Comparison of ENCODE assay signal across 20 cellular contexts in genomic region chr10:5497948-5498730, GRCh38. TPM values are rescaled to one million over a fixed set of nuclear protein-coding genes. Genes with fewer than 3 reads are reported as not detected.
DNase-seq lines count a peak whose midpoint lies in the region; ATAC-seq, FAIRE-seq and TF ChIP-seq lines count a peak whose summit lies in the region.
"Had no signal": no experiment of that assay in that cellular context is flagged by ENCODE, and none has a peak within 500 bp of the region (broad histone marks: within the 10 kb centered on the region; RNA-seq: fewer than 3 reads in every experiment).

No MANE protein-coding gene starts in this region.

- FAIRE-seq in GM12891 (lab: Jason Lieb, UNC) (peak; percentile 84), H1 (lab: Jason Lieb, UNC) (no peak), pancreas (lab: Jason Lieb, UNC) (no peak)

- H4K20me1 ChIP-seq in H1 (replicated peaks in 1 of 2; ENCODE audit: control insufficient read depth in 1 of 2, insufficient read depth in 2 of 2, low read length in 2 of 2): peaks cover 0 to 3% of the 10 kb centered on the region in 2 experiments

- no peak for TF ChIP-seq EP300 in H1 (IDR thresholded peaks at IDR 0.05; ENCODE audit: borderline replicate concordance in 1 of 2, low read depth in 2 of 2, low read length in 2 of 2)

- no peaks in the 10 kb centered on the region for H3K9me3 Mint-ChIP-seq in activated CD4-positive, alpha-beta memory T cell treated with anti-CD3 and anti-CD28 coated beads, Interleukin-2, amount 10 ng/mL, durations not matched to agents 7 days and 5 days

- TF ChIP-seq CTCF in H1 (IDR thresholded peaks at IDR 0.05; ENCODE audit: control extremely low read depth in 1 of 3, insufficient read depth in 1 of 3, low read depth in 1 of 3, low read length in 3 of 3): no peak
- TF ChIP-seq CTCF in pancreas (IDR thresholded peaks at IDR 0.05): no peak

- H4K91ac ChIP-seq in H1 (replicated peaks; ENCODE audit: insufficient read length, low read length) (peak overlapping the region; percentile 65), trophoblast cell (ENCODE audit: low read depth, low read length) (peak overlapping the region; percentile 64)

- H3K27me3 ChIP-seq in H1 (replicated peaks in 1 of 4; ENCODE audit: control insufficient read depth in 3 of 4, extremely low read depth in 1 of 4, insufficient read depth in 3 of 4, low read length in 3 of 4): no peaks in the 10 kb centered on the region
- H3K27me3 ChIP-seq in trophoblast cell (ENCODE audit: insufficient read depth, low read length): no peaks in the 10 kb centered on the region
- no peaks in the 10 kb centered on the region for H3K27me3 ChIP-seq in pancreas

- peak overlapping the region; percentile 80; the same call in 1 of the 2 replicates for H2BK20ac ChIP-seq in H1 (ENCODE audit: low read length)

- H3K23ac ChIP-seq in H1 (ENCODE audit: insufficient read length) (no peak overlapping the region), trophoblast cell (ENCODE audit: low read length) (no peak overlapping the region)

- peaks cover 12% of the 10 kb centered on the region; the same call in 1 of the 2 replicates for H3K23me2 ChIP-seq in H1 (ENCODE audit: low read depth, low read length)

- no peak overlapping the region for H4K12ac ChIP-seq in trophoblast cell (ENCODE audit: low read depth, low read length)

- no peak for ATAC-seq in pancreas

- H2BK15ac ChIP-seq in H1 (ENCODE audit: low read length): peak overlapping the region; percentile 88; the same call in 1 of the 2 replicates

- WGBS in H1 (ENCODE audit: extremely low coverage in 1 of 2, insufficient coverage in 1 of 2, insufficient read length in 1 of 2, insufficient replicate concordance in 2 of 2, low coverage in 1 of 2, low lambda C conversion rate in 2 of 2, missing lambda C conversion rate in 1 of 2), 2 experiments: 91% methylated on average over 19 of the region's 19 CpGs; no CpG with 5 or more reads in 1 of the 2 experiments
- WGBS in trophoblast cell (ENCODE audit: extremely low coverage, insufficient coverage, insufficient read length): no CpG with 5 or more reads among the region's 19 CpGs
- 93 to 94% methylated on average over 19 of the region's 19 CpGs for WGBS in pancreas, 2 donors

- H3K27ac ChIP-seq in H1 (ENCODE audit: low read depth, low read length) (no peak overlapping the region), trophoblast cell (ENCODE audit: low read depth, low read length) (no peak overlapping the region), pancreas (no peak overlapping the region)

- H3K4ac ChIP-seq in H1 (replicated peaks; ENCODE audit: insufficient read length, low read depth, low read length) (no peak overlapping the region), trophoblast cell (ENCODE audit: low read depth, low read length) (no peak overlapping the region)

- H3K4me2 ChIP-seq in H1 (ENCODE audit: insufficient read depth in 1 of 2, low read depth in 2 of 2, low read length in 2 of 2) (no peak overlapping the region), trophoblast cell (ENCODE audit: low read length) (no peak overlapping the region)

- H3K9me3 ChIP-seq in H1 (ENCODE audit: insufficient read depth in 2 of 2, low read depth in 1 of 2, low read length in 1 of 2) (no peaks in the 10 kb centered on the region), trophoblast cell (ENCODE audit: insufficient read depth, low read depth, low read length) (peaks cover 4% of the 10 kb centered on the region), pancreas (no peaks in the 10 kb centered on the region)

- H2AFZ ChIP-seq in H1 (ENCODE audit: low read length) (no peak overlapping the region), trophoblast cell (ENCODE audit: insufficient read depth, low read length, poor library complexity) (no peak overlapping the region)

- CTCF ChIA-PET in H1 (lab: Charles Lee; ENCODE audit: partially characterized antibody): interaction anchor here (4.7 kb wide), 1 partner anchor 125 kb away, joined by 28 read pairs; no protein-coding TSS in a partner anchor
- CTCF ChIA-PET in activated CD4-positive, alpha-beta memory T cell treated with anti-CD3 and anti-CD28 coated beads, Interleukin-2, amount 10 ng/mL, durations not matched to agents 7 days and 5 days (lab: Charles Lee): interaction anchor here (4.7 kb wide), 1 partner anchor 126 kb away, joined by 17 read pairs; no protein-coding TSS in a partner anchor

- no peak overlapping the region for H3K4me3 Mint-ChIP-seq in activated CD4-positive, alpha-beta memory T cell treated with anti-CD3 and anti-CD28 coated beads, Interleukin-2, amount 10 ng/mL, durations not matched to agents 7 days and 5 days

- peaks cover 0 to 3% (median 0%) of the 10 kb centered on the region in 4 experiments; a peak in 1 of 7 replicates for H3K4me1 ChIP-seq in H1 (replicated peaks in 1 of 4; ENCODE audit: control insufficient read depth in 3 of 4, insufficient read depth in 4 of 4, low read length in 3 of 4)
- peaks cover 34 to 36% of the 10 kb centered on the region in 2 experiments for H3K4me1 ChIP-seq in trophoblast cell (ENCODE audit: control insufficient read depth in 1 of 2, insufficient read depth in 2 of 2, low read length in 2 of 2)
- H3K4me1 ChIP-seq in pancreas: peaks cover 12 to 14% (median 13%) of the 10 kb centered on the region in 3 donors

- H3K36me3 ChIP-seq in H1 (ENCODE audit: control insufficient read depth in 2 of 4, insufficient read depth in 4 of 4, low read length in 3 of 4) (no peaks in the 10 kb centered on the region), trophoblast cell (ENCODE audit: control insufficient read depth in 1 of 2, insufficient read depth in 2 of 2, low read length in 2 of 2) (no peaks in the 10 kb centered on the region), pancreas (no peaks in the 10 kb centered on the region)

- intact Hi-C loops in pancreas (cut with DNase I): no loop called here

- DNase-seq in NCI-H510A treated with DMSO at 0.1 percent for 48 hours (lab: John Stamatoyannopoulos, UW): peak; percentile 17
- no peak for DNase-seq in NCI-H510A (lab: John Stamatoyannopoulos, UW)
- DNase-seq in GM12891 (ENCODE audit: insufficient read length, low spot score): no peak
- DNase-seq in H1 (ENCODE audit: low read depth in 1 of 2, low spot score in 2 of 2): no peak
- DNase-seq in trophoblast cell: no peak
- no peak for DNase-seq in activated CD4-positive, alpha-beta memory T cell treated with anti-CD3 and anti-CD28 coated beads, Interleukin-2, amount 10 ng/mL, durations not matched to agents 7 days and 5 days
- DNase-seq in pancreas: no peak
- DNase-seq in amygdala (lab: John Stamatoyannopoulos, UW): no peak
- DNase-seq: 8988T, DMS 273 treated with DMSO at 0.1 percent for 48 hours, GDM1, HCEC 1CT, NCI-H1105 treated with DMSO at 0.1 percent for 48 hours, NCI-H1694, NCI-H524, NCI-H82, RPMI8226, SIG-M5 had no signal

- POLR2A ChIA-PET in H1 (lab: Charles Lee; ENCODE audit: partially characterized antibody): interaction anchor here (0.8 kb wide), 1 partner anchor 12 kb away, joined by 3 read pairs; no protein-coding TSS in a partner anchor
- POLR2A ChIA-PET in activated CD4-positive, alpha-beta memory T cell treated with anti-CD3 and anti-CD28 coated beads, Interleukin-2, amount 10 ng/mL, durations not matched to agents 7 days and 5 days (lab: Charles Lee): no interaction called here

- H3K4me3 ChIP-seq in H1 (ENCODE audit: extremely low read depth in 1 of 4, insufficient read depth in 2 of 4, low read depth in 3 of 4, low read length in 4 of 4) (no peak overlapping the region), trophoblast cell (ENCODE audit: low read depth, low read length) (no peak overlapping the region), pancreas (no peak overlapping the region)

- 0 out of 2 replicates have a peak overlapping the region, but pooled peaks have one; percentile 24 for H2AK5ac ChIP-seq in H1 (ENCODE audit: low read depth, low read length)
- H2AK5ac ChIP-seq in trophoblast cell (ENCODE audit: low read length): peak overlapping the region; percentile 16

- no peak overlapping the region for H3K14ac ChIP-seq in H1 (ENCODE audit: insufficient read length)
- H3K14ac ChIP-seq in trophoblast cell (ENCODE audit: low read length): peak overlapping the region; percentile 32

- H3K18ac ChIP-seq in H1 (ENCODE audit: extremely low read depth, low read length) (peak overlapping the region; percentile 32; the same call in 1 of the 2 replicates), trophoblast cell (ENCODE audit: low read length) (no peak overlapping the region)

- H3K79me2 ChIP-seq in H1 (ENCODE audit: control insufficient read depth in 1 of 2, insufficient read depth in 2 of 2, low read length in 2 of 2) (no peaks in the 10 kb centered on the region), trophoblast cell (ENCODE audit: control insufficient read depth, insufficient read depth, low read length, poor library complexity) (peaks cover 2% of the 10 kb centered on the region)

- H3K79me1 ChIP-seq in H1 (ENCODE audit: low read depth, low read length) (no peaks in the 10 kb centered on the region), trophoblast cell (ENCODE audit: low read length) (peaks cover 35% of the 10 kb centered on the region)

- H2BK120ac ChIP-seq in H1 (replicated peaks; ENCODE audit: low read depth, low read length) (peak overlapping the region; percentile 22), trophoblast cell (ENCODE audit: insufficient read depth, low read length, poor library complexity) (peak overlapping the region; percentile 37)

- peaks cover 17% of the 10 kb centered on the region for H3K27me3 Mint-ChIP-seq in activated CD4-positive, alpha-beta memory T cell treated with anti-CD3 and anti-CD28 coated beads, Interleukin-2, amount 10 ng/mL, durations not matched to agents 7 days and 5 days

- no peak for TF ChIP-seq POLR2A in GM12891 (IDR thresholded peaks at IDR 0.05; ENCODE audit: low read depth, low read length)
- no peak for TF ChIP-seq POLR2A in H1 (IDR thresholded peaks at IDR 0.05; ENCODE audit: control extremely low read depth in 1 of 2, low read depth in 2 of 2, low read length in 2 of 2)

- H4K5ac ChIP-seq in H1 (ENCODE audit: insufficient read length, low read depth, low read length): no peak overlapping the region

- H2BK5ac ChIP-seq in H1 (ENCODE audit: low read depth, low read length) (0 out of 2 replicates have a peak overlapping the region, but pooled peaks have one; percentile 66), trophoblast cell (ENCODE audit: low read depth, low read length, poor library complexity) (peak overlapping the region; percentile 18)

- H3K9ac ChIP-seq in H1 (replicated peaks in 1 of 4; ENCODE audit: extremely low read depth in 1 of 4, low read depth in 3 of 4, low read length in 3 of 4): no peak overlapping the region
- H3K9ac ChIP-seq in trophoblast cell (ENCODE audit: low read length): no peak overlapping the region

- H3K56ac ChIP-seq in H1 (replicated peaks; ENCODE audit: insufficient read length, low read depth, low read length): no peak overlapping the region

- no peaks in the 10 kb centered on the region for H3K36me3 Mint-ChIP-seq in activated CD4-positive, alpha-beta memory T cell treated with anti-CD3 and anti-CD28 coated beads, Interleukin-2, amount 10 ng/mL, durations not matched to agents 7 days and 5 days (ENCODE audit: low read depth)

- no peaks in the 10 kb centered on the region for H3K4me1 Mint-ChIP-seq in activated CD4-positive, alpha-beta memory T cell treated with anti-CD3 and anti-CD28 coated beads, Interleukin-2, amount 10 ng/mL, durations not matched to agents 7 days and 5 days

- no peak overlapping the region for H3K27ac Mint-ChIP-seq in activated CD4-positive, alpha-beta memory T cell treated with anti-CD3 and anti-CD28 coated beads, Interleukin-2, amount 10 ng/mL, durations not matched to agents 7 days and 5 days

- H2BK12ac ChIP-seq in H1 (ENCODE audit: low read depth, low read length): peak overlapping the region; percentile 80; the same call in 1 of the 2 replicates
- H2BK12ac ChIP-seq in trophoblast cell (ENCODE audit: low read length): peak overlapping the region; percentile 62

- TF ChIP-seq RAD21 in H1 (IDR thresholded peaks at IDR 0.05 in 1 of 2, conservative IDR thresholded peaks at IDR 0.05 in 1 of 2; ENCODE audit: low read depth in 2 of 2, low read length in 2 of 2): no peak

- no peak overlapping the region for H4K8ac ChIP-seq in H1 (ENCODE audit: extremely low read depth, insufficient read depth, low read length)
- no peak overlapping the region for H4K8ac ChIP-seq in trophoblast cell (ENCODE audit: low read depth, low read length)

RNA-seq across cellular contexts. Expression of gene CALML5, which starts 1.2 kb away (rescaled TPM):
- not detected for polyA plus RNA-seq in GM12891 (2012; ENCODE audit: low read depth, missing spikeins)
- total RNA-seq in H1 (2021; fragmentation: NEBNext Ultra II Directional; extraction: Animal tissue kit (Norgen Biotek cat#: 25700)): 0.38 TPM in 1 of 2 replicates, not detected in the other
- polyA plus RNA-seq in H1 (2011; rRNA removed) (0.09 TPM in 1 of 2 replicates, not detected in the other), pancreas (not detected)
- not detected for polyA plus RNA-seq in H1 (2011; cell fraction: cytosol; rRNA removed)
- not detected for polyA plus RNA-seq in H1 (2011; cell fraction: nucleus; rRNA removed)
- polyA plus RNA-seq in H1 (2012, experiment 1 of 2): not detected in 4 replicates
- polyA plus RNA-seq in H1 (2012, experiment 2 of 2): not detected
- not detected for polyA plus RNA-seq in H1 (2013, experiment 1 of 2)
- polyA plus RNA-seq in H1 (2013, experiment 2 of 2): not detected
- polyA minus RNA-seq in H1 (2011; rRNA and poly(A)+ RNA removed): not detected in 2 replicates
- not detected for polyA minus RNA-seq in H1 (2011; cell fraction: cytosol; rRNA and poly(A)+ RNA removed)
- polyA minus RNA-seq in H1 (2011; cell fraction: nucleus; rRNA and poly(A)+ RNA removed): not detected
- polyA plus RNA-seq in trophoblast cell (2013): 0.07 and 0.14 TPM in 2 replicates
- not detected for total RNA-seq in activated CD4-positive, alpha-beta memory T cell treated with anti-CD3 and anti-CD28 coated beads, Interleukin-2, amount 10 ng/mL, durations not matched to agents 7 days and 5 days
- total RNA-seq in pancreas: not detected
- total RNA-seq: Daoy had no signal
- polyA plus RNA-seq: AG04450 had no signal

RNA-seq across cellular contexts. Expression of gene CALML3, which starts 26.6 kb away (rescaled TPM):
- polyA plus RNA-seq in GM12891 (2012; ENCODE audit: low read depth, missing spikeins): not detected
- not detected in 2 replicates for total RNA-seq in H1 (2021; fragmentation: NEBNext Ultra II Directional; extraction: Animal tissue kit (Norgen Biotek cat#: 25700))
- not detected in 2 replicates for polyA plus RNA-seq in H1 (2011; rRNA removed)
- not detected for polyA plus RNA-seq in H1 (2011; cell fraction: cytosol; rRNA removed)
- not detected for polyA plus RNA-seq in H1 (2011; cell fraction: nucleus; rRNA removed)
- not detected in 4 replicates for polyA plus RNA-seq in H1 (2012, experiment 1 of 2)
- polyA plus RNA-seq in H1 (2012, experiment 2 of 2): not detected
- polyA plus RNA-seq in H1 (2013, experiment 1 of 2): not detected
- not detected for polyA plus RNA-seq in H1 (2013, experiment 2 of 2)
- polyA minus RNA-seq in H1 (2011; rRNA and poly(A)+ RNA removed): not detected in 2 replicates
- polyA minus RNA-seq in H1 (2011; cell fraction: cytosol; rRNA and poly(A)+ RNA removed): not detected
- not detected for polyA minus RNA-seq in H1 (2011; cell fraction: nucleus; rRNA and poly(A)+ RNA removed)
- polyA plus RNA-seq in trophoblast cell (2013): not detected in 2 replicates
- total RNA-seq in activated CD4-positive, alpha-beta memory T cell treated with anti-CD3 and anti-CD28 coated beads, Interleukin-2, amount 10 ng/mL, durations not matched to agents 7 days and 5 days: not detected
- total RNA-seq in pancreas: not detected
- polyA plus RNA-seq in pancreas: under 1 TPM; 0.05 to 0.08 TPM
- total RNA-seq: Daoy had no signal
- polyA plus RNA-seq: AG04450 had no signal
